1 cellular context compared by ENCODE assay signal in the genomic region with DNA sequence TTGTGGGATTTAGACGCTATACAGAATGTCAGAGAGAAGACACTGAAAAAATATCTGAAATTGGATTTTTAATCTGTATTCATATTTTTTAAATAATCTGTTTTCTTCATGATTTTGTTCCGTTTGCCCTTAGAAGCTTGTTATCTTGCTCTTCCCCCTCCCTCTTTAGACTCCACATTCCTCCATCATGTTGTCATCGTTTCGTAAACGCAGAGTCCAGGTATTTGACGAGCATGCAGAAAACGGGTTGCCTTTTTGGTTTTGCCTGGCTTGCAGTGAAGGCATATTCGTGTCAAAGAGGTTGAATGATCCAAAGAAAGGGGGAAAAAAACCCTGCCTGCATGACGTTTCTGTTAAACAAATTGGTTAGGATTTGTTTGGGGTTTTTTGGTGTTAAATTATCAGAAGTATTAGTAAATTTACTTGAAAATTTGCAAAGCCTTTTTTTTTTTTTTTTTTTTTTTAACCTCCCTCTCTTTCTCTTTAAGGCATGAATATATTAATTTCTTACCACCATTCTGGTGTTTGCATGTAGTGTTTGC.
TF ChIP-seq lines count a peak whose summit lies in the region.

No MANE protein-coding gene starts in this region.

TF ChIP-seq in HepG2, 621 proteins besides CTCF, POLR2A, EP300 and RAD21 (continued from another document and continues in another):
- TF ChIP-seq, protein P1, sequence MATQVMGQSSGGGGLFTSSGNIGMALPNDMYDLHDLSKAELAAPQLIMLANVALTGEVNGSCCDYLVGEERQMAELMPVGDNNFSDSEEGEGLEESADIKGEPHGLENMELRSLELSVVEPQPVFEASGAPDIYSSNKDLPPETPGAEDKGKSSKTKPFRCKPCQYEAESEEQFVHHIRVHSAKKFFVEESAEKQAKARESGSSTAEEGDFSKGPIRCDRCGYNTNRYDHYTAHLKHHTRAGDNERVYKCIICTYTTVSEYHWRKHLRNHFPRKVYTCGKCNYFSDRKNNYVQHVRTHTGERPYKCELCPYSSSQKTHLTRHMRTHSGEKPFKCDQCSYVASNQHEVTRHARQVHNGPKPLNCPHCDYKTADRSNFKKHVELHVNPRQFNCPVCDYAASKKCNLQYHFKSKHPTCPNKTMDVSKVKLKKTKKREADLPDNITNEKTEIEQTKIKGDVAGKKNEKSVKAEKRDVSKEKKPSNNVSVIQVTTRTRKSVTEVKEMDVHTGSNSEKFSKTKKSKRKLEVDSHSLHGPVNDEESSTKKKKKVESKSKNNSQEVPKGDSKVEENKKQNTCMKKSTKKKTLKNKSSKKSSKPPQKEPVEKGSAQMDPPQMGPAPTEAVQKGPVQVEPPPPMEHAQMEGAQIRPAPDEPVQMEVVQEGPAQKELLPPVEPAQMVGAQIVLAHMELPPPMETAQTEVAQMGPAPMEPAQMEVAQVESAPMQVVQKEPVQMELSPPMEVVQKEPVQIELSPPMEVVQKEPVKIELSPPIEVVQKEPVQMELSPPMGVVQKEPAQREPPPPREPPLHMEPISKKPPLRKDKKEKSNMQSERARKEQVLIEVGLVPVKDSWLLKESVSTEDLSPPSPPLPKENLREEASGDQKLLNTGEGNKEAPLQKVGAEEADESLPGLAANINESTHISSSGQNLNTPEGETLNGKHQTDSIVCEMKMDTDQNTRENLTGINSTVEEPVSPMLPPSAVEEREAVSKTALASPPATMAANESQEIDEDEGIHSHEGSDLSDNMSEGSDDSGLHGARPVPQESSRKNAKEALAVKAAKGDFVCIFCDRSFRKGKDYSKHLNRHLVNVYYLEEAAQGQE (IDR thresholded peaks at IDR 0.05; ENCODE audit: borderline replicate concordance in 1 of 2, low read depth in 1 of 2, low read length in 2 of 2): no peak
- TF ChIP-seq, protein P2, sequence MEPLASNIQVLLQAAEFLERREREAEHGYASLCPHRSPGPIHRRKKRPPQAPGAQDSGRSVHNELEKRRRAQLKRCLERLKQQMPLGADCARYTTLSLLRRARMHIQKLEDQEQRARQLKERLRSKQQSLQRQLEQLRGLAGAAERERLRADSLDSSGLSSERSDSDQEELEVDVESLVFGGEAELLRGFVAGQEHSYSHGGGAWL (CRISPR knock-in tag; IDR thresholded peaks at IDR 0.05): no peak
- TF ChIP-seq, protein P3, sequence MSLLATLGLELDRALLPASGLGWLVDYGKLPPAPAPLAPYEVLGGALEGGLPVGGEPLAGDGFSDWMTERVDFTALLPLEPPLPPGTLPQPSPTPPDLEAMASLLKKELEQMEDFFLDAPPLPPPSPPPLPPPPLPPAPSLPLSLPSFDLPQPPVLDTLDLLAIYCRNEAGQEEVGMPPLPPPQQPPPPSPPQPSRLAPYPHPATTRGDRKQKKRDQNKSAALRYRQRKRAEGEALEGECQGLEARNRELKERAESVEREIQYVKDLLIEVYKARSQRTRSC (CRISPR knock-in tag; IDR thresholded peaks at IDR 0.05; ENCODE audit: low read depth): no peak
- TF ChIP-seq SIN3A (IDR thresholded peaks at IDR 0.05; ENCODE audit: borderline replicate concordance, low read depth, low read length) (0 out of 2 replicates have a peak, but pooled peaks have one; percentile 37), ZNF20 (CRISPR knock-in tag; IDR thresholded peaks at IDR 0.05) (no peak), MEIS1 (CRISPR knock-in tag; IDR thresholded peaks at IDR 0.05; ENCODE audit: borderline replicate concordance) (no peak), ZNF775 (CRISPR knock-in tag; IDR thresholded peaks at IDR 0.05; ENCODE audit: borderline replicate concordance) (no peak), ERF (CRISPR knock-in tag; IDR thresholded peaks at IDR 0.05) (no peak), MAFF (IDR thresholded peaks at IDR 0.05; ENCODE audit: low read depth, low read length) (peak; percentile 85), MIER2 (CRISPR knock-in tag; IDR thresholded peaks at IDR 0.05) (no peak), SAP130 (CRISPR knock-in tag; IDR thresholded peaks at IDR 0.05; ENCODE audit: low read depth) (peak; percentile 77), ZNF598 (CRISPR knock-in tag; IDR thresholded peaks at IDR 0.05; ENCODE audit: borderline replicate concordance) (no peak), JUNB (CRISPR knock-in tag; IDR thresholded peaks at IDR 0.05; ENCODE audit: borderline replicate concordance) (peak; percentile 42; the same call in 1 of the 2 replicates), HNF4A (CRISPR knock-in tag; IDR thresholded peaks at IDR 0.05) (peak; percentile 57), NPAS2 (CRISPR knock-in tag; IDR thresholded peaks at IDR 0.05; ENCODE audit: borderline replicate concordance) (no peak), GATA4 (IDR thresholded peaks at IDR 0.05; ENCODE audit: borderline replicate concordance, low read depth) (no peak), FLYWCH1 (CRISPR knock-in tag; IDR thresholded peaks at IDR 0.05) (no peak), ZNF235 (CRISPR knock-in tag; IDR thresholded peaks at IDR 0.05; ENCODE audit: borderline replicate concordance) (no peak), ZNF296 (CRISPR knock-in tag; conservative IDR thresholded peaks at IDR 0.05) (no peak), ZSCAN21 (CRISPR knock-in tag; IDR thresholded peaks at IDR 0.05; ENCODE audit: borderline replicate concordance) (no peak), SP5 (CRISPR knock-in tag; IDR thresholded peaks at IDR 0.05; ENCODE audit: borderline replicate concordance, low read depth) (peak; percentile 55; the same call in 1 of the 2 replicates), EED (CRISPR knock-in tag; IDR thresholded peaks at IDR 0.05) (no peak), SP1 (IDR thresholded peaks at IDR 0.05) (no peak), SP1 (CRISPR knock-in tag; IDR thresholded peaks at IDR 0.05) (no peak), ZNF331 (CRISPR knock-in tag; IDR thresholded peaks at IDR 0.05) (0 out of 2 replicates have a peak, but pooled peaks have one; percentile 37), ZNF619 (CRISPR knock-in tag; IDR thresholded peaks at IDR 0.05) (no peak), ZNF44 (CRISPR knock-in tag; IDR thresholded peaks at IDR 0.05) (no peak), MYC (CRISPR knock-in tag; IDR thresholded peaks at IDR 0.05; ENCODE audit: borderline replicate concordance) (no peak), ZSCAN9 (CRISPR knock-in tag; IDR thresholded peaks at IDR 0.05; ENCODE audit: borderline replicate concordance) (no peak), WIZ (CRISPR knock-in tag; IDR thresholded peaks at IDR 0.05) (no peak), ZNF383 (CRISPR knock-in tag; IDR thresholded peaks at IDR 0.05; ENCODE audit: borderline replicate concordance) (no peak), ZFX (CRISPR knock-in tag; IDR thresholded peaks at IDR 0.05; ENCODE audit: low read depth) (no peak), ZZZ3 (CRISPR knock-in tag; IDR thresholded peaks at IDR 0.05; ENCODE audit: borderline replicate concordance) (no peak), KAT7 (CRISPR knock-in tag; IDR thresholded peaks at IDR 0.05; ENCODE audit: borderline replicate concordance) (no peak), RCOR2 (CRISPR knock-in tag; IDR thresholded peaks at IDR 0.05) (peak; percentile 30; the same call in 1 of the 2 replicates), ZNF567 (CRISPR knock-in tag; IDR thresholded peaks at IDR 0.05; ENCODE audit: borderline replicate concordance) (no peak), SATB2 (CRISPR knock-in tag; IDR thresholded peaks at IDR 0.05) (no peak), MTF2 (CRISPR knock-in tag; IDR thresholded peaks at IDR 0.05; ENCODE audit: borderline replicate concordance) (no peak), GPN1 (CRISPR knock-in tag; IDR thresholded peaks at IDR 0.05; ENCODE audit: borderline replicate concordance) (no peak), KAT2B (IDR thresholded peaks at IDR 0.05; ENCODE audit: borderline replicate concordance, low read depth, low read length) (no peak), ZNF724P (CRISPR knock-in tag; IDR thresholded peaks at IDR 0.05; ENCODE audit: borderline replicate concordance) (no peak), KLF9 (CRISPR knock-in tag; IDR thresholded peaks at IDR 0.05; ENCODE audit: low read depth) (no peak), TP53 (CRISPR knock-in tag; conservative IDR thresholded peaks at IDR 0.05) (no peak), ZBTB21 (CRISPR knock-in tag; IDR thresholded peaks at IDR 0.05) (peak; percentile 47; the same call in 1 of the 2 replicates)
- TF ChIP-seq, protein P4, sequence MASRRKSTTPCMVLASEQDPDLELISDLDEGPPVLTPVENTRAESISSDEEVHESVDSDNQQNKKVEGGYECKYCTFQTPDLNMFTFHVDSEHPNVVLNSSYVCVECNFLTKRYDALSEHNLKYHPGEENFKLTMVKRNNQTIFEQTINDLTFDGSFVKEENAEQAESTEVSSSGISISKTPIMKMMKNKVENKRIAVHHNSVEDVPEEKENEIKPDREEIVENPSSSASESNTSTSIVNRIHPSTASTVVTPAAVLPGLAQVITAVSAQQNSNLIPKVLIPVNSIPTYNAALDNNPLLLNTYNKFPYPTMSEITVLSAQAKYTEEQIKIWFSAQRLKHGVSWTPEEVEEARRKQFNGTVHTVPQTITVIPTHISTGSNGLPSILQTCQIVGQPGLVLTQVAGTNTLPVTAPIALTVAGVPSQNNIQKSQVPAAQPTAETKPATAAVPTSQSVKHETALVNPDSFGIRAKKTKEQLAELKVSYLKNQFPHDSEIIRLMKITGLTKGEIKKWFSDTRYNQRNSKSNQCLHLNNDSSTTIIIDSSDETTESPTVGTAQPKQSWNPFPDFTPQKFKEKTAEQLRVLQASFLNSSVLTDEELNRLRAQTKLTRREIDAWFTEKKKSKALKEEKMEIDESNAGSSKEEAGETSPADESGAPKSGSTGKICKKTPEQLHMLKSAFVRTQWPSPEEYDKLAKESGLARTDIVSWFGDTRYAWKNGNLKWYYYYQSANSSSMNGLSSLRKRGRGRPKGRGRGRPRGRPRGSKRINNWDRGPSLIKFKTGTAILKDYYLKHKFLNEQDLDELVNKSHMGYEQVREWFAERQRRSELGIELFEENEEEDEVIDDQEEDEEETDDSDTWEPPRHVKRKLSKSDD (CRISPR knock-in tag; IDR thresholded peaks at IDR 0.05; ENCODE audit: low read depth): no peak
- TF ChIP-seq, protein P5, sequence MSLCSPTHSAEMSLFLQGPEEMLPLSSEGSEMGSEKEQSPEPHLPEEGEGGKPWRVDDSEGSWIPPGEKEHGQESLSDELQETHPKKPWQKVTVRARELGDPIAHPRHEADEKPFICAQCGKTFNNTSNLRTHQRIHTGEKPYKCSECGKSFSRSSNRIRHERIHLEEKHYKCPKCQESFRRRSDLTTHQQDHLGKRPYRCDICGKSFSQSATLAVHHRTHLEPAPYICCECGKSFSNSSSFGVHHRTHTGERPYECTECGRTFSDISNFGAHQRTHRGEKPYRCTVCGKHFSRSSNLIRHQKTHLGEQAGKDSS (CRISPR knock-in tag; IDR thresholded peaks at IDR 0.05; ENCODE audit: borderline replicate concordance, low read depth): no peak
- TF ChIP-seq, protein P6, sequence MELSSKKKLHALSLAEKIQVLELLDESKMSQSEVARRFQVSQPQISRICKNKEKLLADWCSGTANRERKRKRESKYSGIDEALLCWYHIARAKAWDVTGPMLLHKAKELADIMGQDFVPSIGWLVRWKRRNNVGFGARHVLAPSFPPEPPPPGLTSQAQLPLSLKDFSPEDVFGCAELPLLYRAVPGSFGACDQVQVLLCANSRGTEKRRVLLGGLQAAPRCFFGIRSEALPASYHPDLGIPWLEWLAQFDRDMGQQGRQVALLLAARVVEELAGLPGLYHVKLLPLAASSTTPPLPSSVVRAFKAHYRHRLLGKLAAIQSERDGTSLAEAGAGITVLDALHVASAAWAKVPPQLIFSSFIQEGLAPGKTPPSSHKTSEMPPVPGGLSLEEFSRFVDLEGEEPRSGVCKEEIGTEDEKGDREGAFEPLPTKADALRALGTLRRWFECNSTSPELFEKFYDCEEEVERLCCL (CRISPR knock-in tag; IDR thresholded peaks at IDR 0.05; ENCODE audit: borderline replicate concordance): no peak
- TF ChIP-seq, protein P7, sequence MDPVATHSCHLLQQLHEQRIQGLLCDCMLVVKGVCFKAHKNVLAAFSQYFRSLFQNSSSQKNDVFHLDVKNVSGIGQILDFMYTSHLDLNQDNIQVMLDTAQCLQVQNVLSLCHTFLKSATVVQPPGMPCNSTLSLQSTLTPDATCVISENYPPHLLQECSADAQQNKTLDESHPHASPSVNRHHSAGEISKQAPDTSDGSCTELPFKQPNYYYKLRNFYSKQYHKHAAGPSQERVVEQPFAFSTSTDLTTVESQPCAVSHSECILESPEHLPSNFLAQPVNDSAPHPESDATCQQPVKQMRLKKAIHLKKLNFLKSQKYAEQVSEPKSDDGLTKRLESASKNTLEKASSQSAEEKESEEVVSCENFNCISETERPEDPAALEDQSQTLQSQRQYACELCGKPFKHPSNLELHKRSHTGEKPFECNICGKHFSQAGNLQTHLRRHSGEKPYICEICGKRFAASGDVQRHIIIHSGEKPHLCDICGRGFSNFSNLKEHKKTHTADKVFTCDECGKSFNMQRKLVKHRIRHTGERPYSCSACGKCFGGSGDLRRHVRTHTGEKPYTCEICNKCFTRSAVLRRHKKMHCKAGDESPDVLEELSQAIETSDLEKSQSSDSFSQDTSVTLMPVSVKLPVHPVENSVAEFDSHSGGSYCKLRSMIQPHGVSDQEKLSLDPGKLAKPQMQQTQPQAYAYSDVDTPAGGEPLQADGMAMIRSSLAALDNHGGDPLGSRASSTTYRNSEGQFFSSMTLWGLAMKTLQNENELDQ (CRISPR knock-in tag; IDR thresholded peaks at IDR 0.05; ENCODE audit: borderline replicate concordance): no peak
- TF ChIP-seq, protein P8, sequence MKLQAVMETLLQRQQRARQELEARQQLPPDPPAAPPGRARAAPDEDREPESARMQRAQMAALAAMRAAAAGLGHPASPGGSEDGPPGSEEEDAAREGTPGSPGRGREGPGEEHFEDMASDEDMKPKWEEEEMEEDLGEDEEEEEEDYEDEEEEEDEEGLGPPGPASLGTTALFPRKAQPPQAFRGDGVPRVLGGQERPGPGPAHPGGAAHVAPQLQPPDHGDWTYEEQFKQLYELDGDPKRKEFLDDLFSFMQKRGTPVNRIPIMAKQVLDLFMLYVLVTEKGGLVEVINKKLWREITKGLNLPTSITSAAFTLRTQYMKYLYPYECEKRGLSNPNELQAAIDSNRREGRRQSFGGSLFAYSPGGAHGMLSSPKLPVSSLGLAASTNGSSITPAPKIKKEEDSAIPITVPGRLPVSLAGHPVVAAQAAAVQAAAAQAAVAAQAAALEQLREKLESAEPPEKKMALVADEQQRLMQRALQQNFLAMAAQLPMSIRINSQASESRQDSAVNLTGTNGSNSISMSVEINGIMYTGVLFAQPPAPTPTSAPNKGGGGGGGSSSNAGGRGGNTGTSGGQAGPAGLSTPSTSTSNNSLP (IDR thresholded peaks at IDR 0.05; ENCODE audit: low read depth, low read length): no peak
- TF ChIP-seq, protein P9, sequence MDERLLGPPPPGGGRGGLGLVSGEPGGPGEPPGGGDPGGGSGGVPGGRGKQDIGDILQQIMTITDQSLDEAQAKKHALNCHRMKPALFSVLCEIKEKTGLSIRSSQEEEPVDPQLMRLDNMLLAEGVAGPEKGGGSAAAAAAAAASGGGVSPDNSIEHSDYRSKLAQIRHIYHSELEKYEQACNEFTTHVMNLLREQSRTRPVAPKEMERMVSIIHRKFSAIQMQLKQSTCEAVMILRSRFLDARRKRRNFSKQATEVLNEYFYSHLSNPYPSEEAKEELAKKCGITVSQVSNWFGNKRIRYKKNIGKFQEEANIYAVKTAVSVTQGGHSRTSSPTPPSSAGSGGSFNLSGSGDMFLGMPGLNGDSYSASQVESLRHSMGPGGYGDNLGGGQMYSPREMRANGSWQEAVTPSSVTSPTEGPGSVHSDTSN (CRISPR knock-in tag; IDR thresholded peaks at IDR 0.05): no peak
- TF ChIP-seq, protein P10, sequence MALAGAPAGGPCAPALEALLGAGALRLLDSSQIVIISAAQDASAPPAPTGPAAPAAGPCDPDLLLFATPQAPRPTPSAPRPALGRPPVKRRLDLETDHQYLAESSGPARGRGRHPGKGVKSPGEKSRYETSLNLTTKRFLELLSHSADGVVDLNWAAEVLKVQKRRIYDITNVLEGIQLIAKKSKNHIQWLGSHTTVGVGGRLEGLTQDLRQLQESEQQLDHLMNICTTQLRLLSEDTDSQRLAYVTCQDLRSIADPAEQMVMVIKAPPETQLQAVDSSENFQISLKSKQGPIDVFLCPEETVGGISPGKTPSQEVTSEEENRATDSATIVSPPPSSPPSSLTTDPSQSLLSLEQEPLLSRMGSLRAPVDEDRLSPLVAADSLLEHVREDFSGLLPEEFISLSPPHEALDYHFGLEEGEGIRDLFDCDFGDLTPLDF (CRISPR knock-in tag; IDR thresholded peaks at IDR 0.05): no peak
